Comparison of ENCODE assay signal across 21 cellular contexts in the genomic region with DNA sequence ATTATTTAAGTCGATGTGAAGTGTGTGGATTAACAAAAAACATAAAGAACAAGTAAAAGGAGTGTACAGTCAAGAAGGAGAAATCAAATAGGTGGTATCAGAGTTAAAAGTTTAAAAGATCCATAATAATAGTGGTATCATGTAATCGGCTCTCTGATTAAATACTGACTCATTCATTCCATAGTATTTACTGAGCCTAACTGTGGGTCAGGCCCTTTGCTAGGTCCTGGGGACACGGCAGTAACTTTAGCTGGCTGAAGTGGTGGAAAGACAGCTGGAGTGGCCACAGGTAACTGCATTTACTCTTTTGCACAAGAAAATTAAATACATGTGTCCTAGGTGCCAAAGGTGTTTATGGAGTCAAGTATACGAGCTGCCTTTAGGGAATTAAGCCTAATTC.
DNase-seq lines count a peak whose midpoint lies in the region; ATAC-seq and TF ChIP-seq lines count a peak whose summit lies in the region.
"Had no signal": no experiment of that assay in that cellular context is flagged by ENCODE, and none has a peak within 500 bp of the region (broad histone marks: within the 10 kb centered on the region; RNA-seq: fewer than 3 reads in every experiment).

No MANE protein-coding gene starts in this region.

- DNase-seq in HCEC 1CT (peak; percentile 59), SK-N-MC (ENCODE audit: low read depth, low spot score) (no peak), fibroblast of mammary gland (ENCODE audit: low read depth) (peak; percentile 43), nucleus accumbens (lab: John Stamatoyannopoulos, UW) (no peak), immature natural killer cell (no peak)
- DNase-seq in stimulated activated naive CD4-positive, alpha-beta T cell treated with Interleukin-2 at 50 U/mL for 16 hours (lab: John Stamatoyannopoulos, UW): no peak
- DNase-seq: activated B cell treated with CpG ODN at 0.5 μM for 24 hours; activated effector memory CD4-positive, alpha-beta T cell treated with anti-CD3 and anti-CD28 coated beads, Interleukin-2, amount 50 U/mL, for 16 hours; cortex of kidney; heart left ventricle; NCI-H1048; NCI-H2081 treated with DMSO at 0.1 percent for 48 hours; NCI-H526; right lobe of liver; stimulated activated CD4-positive, alpha-beta T cell treated with anti-CD3 and anti-CD28 coated beads, Interleukin-2, amount 100 ng/mL, for 24 hours; substantia nigra had no signal

- H3K27me3 ChIP-seq in ACC112 (ENCODE audit: insufficient read depth, low read length): no peaks in the 10 kb centered on the region
- H3K27me3 ChIP-seq: heart left ventricle, right lobe of liver had no signal

- H3K9me3 Mint-ChIP-seq in immature natural killer cell: no peaks in the 10 kb centered on the region
- H3K9me3 Mint-ChIP-seq: activated B cell treated with CpG ODN at 0.5 μM for 24 hours had no signal

- TF ChIP-seq CTCF in fibroblast of mammary gland (conservative IDR thresholded peaks at IDR 0.05; ENCODE audit: control insufficient read depth, insufficient read depth, low read depth, low read length): no peak

- no peak overlapping the region for H2AFZ ChIP-seq in ACC112 (ENCODE audit: low read length, unreplicated experiment)

- ATAC-seq in GM21619 (IDR thresholded peaks at IDR 0.05; ENCODE audit: unreplicated experiment): no peak
- ATAC-seq: esophagus mucosa, heart left ventricle, HepG2 had no signal

- no peak overlapping the region for H3K9ac ChIP-seq in SK-N-MC (ENCODE audit: insufficient read length)

- H3K4me3 ChIP-seq in ACC112 (ENCODE audit: low read depth, low read length): peak overlapping the region; percentile 31; the same call in 1 of the 2 replicates
- peak overlapping the region; percentile 51 for H3K4me3 ChIP-seq in SK-N-MC
- no peak overlapping the region for H3K4me3 ChIP-seq in fibroblast of mammary gland (ENCODE audit: control insufficient read depth, low read depth, low read length)
- H3K4me3 ChIP-seq: heart left ventricle, right lobe of liver had no signal

- no peaks in the 10 kb centered on the region for H3K36me3 ChIP-seq in ACC112 (ENCODE audit: insufficient read depth, low read length)
- H3K36me3 ChIP-seq in SK-N-MC (ENCODE audit: insufficient read depth, low read length): no peaks in the 10 kb centered on the region
- H3K36me3 ChIP-seq: heart left ventricle, right lobe of liver had no signal

- H3K36me3 Mint-ChIP-seq in immature natural killer cell: no peaks in the 10 kb centered on the region

- peak overlapping the region; percentile 20; the same call in 1 of the 2 replicates for H3K27ac ChIP-seq in ACC112 (ENCODE audit: low read depth, low read length)
- peak overlapping the region; percentile 73 for H3K27ac ChIP-seq in SK-N-MC
- H3K27ac ChIP-seq: heart left ventricle, right lobe of liver had no signal

- peaks cover 31% of the 10 kb centered on the region for H3K79me2 ChIP-seq in ACC112 (ENCODE audit: control insufficient read depth, insufficient read depth, low read length, unreplicated experiment)

- no peak overlapping the region for H3K4me3 Mint-ChIP-seq in immature natural killer cell
- H3K4me3 Mint-ChIP-seq: activated B cell treated with CpG ODN at 0.5 μM for 24 hours, mesothelial cell of epicardium had no signal

- H3K27ac Mint-ChIP-seq in immature natural killer cell: no peak overlapping the region
- H3K27ac Mint-ChIP-seq: activated B cell treated with CpG ODN at 0.5 μM for 24 hours, mesothelial cell of epicardium had no signal

- peaks cover 34% of the 10 kb centered on the region for H3K4me1 ChIP-seq in ACC112 (ENCODE audit: control insufficient read depth, insufficient read depth, low read length, unreplicated experiment)
- H3K4me1 ChIP-seq: right lobe of liver had no signal

- H3K27me3 Mint-ChIP-seq in immature natural killer cell (ENCODE audit: low read depth in 3 of 3): peaks cover 0 to 2% (median 0%) of the 10 kb centered on the region in 3 donors

- H3K9me3 ChIP-seq in SK-N-MC (ENCODE audit: low read depth, low read length): no peaks in the 10 kb centered on the region
- H3K9me3 ChIP-seq: heart left ventricle, right lobe of liver had no signal

- H3K4me1 Mint-ChIP-seq in immature natural killer cell: peaks cover 23 to 51% of the 10 kb centered on the region in 2 donors
- H3K4me1 Mint-ChIP-seq: activated B cell treated with CpG ODN at 0.5 μM for 24 hours had no signal

Comparison
In these comparisons a context has a peak if more than half of its experiments do, and no peak if none do; other contexts are left out.
1. DNase-seq: peak in HCEC 1CT (single experiment) and fibroblast of mammary gland (single experiment); none in SK-N-MC (single experiment), nucleus accumbens (0 of 56), stimulated activated naive CD4-positive, alpha-beta T cell treated with Interleukin-2 at 50 U/mL for 16 hours (single experiment) and immature natural killer cell (0 of 3).